32 cellular contexts compared by ENCODE assay signal in the genomic region with DNA sequence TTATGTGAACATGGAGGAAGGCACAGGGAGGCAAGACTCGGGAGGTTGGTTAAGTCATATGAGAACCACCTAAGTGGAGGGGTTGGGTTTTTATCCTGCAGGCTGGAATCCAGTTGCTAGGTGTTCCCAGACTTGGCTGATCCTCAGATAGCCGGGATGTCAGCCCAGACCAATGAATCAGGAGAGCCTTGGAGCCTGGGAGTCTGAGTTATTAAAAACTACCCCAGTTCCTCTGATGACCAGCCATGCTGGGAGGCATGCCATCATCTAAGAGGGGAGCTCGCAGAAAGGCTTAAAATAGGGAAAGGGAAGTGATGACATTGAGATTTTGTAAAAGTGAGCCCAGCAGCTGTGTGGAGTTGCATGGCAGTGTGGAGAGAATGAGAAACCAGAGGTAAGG.
"Had no signal": no experiment of that assay in that cellular context is flagged by ENCODE, and none has a peak within 500 bp of the region (broad histone marks: within the 10 kb centered on the region; RNA-seq: fewer than 3 reads in every experiment).

No MANE protein-coding gene starts in this region.

- H3K27me3 ChIP-seq: brain microvascular endothelial cell, SJCRH30 had no signal

- H3K27me3 Mint-ChIP-seq: activated CD4-positive, alpha-beta T cell treated with anti-CD3 and anti-CD28 coated beads for 36 hours; activated CD4-positive, alpha-beta T cell treated with anti-CD3 and anti-CD28 coated beads, Interleukin-2, amount 10 ng/mL, durations not matched to agents 7 days and 5 days; activated T-cell treated with anti-CD3 and anti-CD28 coated beads, Interleukin-2, amount 50 U/mL, for 24 hours; central memory CD8-positive, alpha-beta T cell had no signal

- H3K4me3 Mint-ChIP-seq: activated CD4-positive, alpha-beta T cell treated with anti-CD3 and anti-CD28 coated beads for 36 hours; activated CD4-positive, alpha-beta T cell treated with anti-CD3 and anti-CD28 coated beads, Interleukin-2, amount 10 ng/mL, durations not matched to agents 7 days and 5 days; activated CD8-positive, alpha-beta T cell treated with anti-CD3 and anti-CD28 coated beads, Interleukin-2, amount 10 ng/mL, durations not matched to agents 7 days and 5 days; activated naive CD4-positive, alpha-beta T cell treated with anti-CD3 and anti-CD28 coated beads, Interleukin-2, amount 50 U/mL, for 24 hours; activated T-cell treated with anti-CD3 and anti-CD28 coated beads, Interleukin-2, amount 50 U/mL, for 24 hours; central memory CD8-positive, alpha-beta T cell; T-helper 2 cell treated with Interferon-gamma antibody and Interleukin-4, amounts not matched to agents 5 μg/mL and 100 μg/mL, for 36 hours; WTC11 had no signal

- H3K4me3 ChIP-seq: PC-9, SJCRH30, SK-N-MC had no signal

- H3K4me1 ChIP-seq: SJCRH30 had no signal

- H2AFZ ChIP-seq: PC-9 had no signal

- H3K36me3 ChIP-seq: brain microvascular endothelial cell, SJCRH30 had no signal

- H3K9me3 ChIP-seq: SJCRH30 had no signal

- ATAC-seq: activated CD4-positive, alpha-beta T cell treated with anti-CD3 and anti-CD28 coated beads for 36 hours; activated CD4-positive, CD25-positive, alpha-beta regulatory T cell treated with anti-CD3 and anti-CD28 coated beads, Interleukin-2, amount 50 U/mL, for 24 hours; activated CD8-positive, alpha-beta T cell treated with anti-CD3 and anti-CD28 coated beads, Interleukin-2, amount 10 ng/mL, durations not matched to agents 7 days and 5 days; WTC11 had no signal

- H3K9ac ChIP-seq: KMS-11 had no signal

- H3K27ac ChIP-seq: brain microvascular endothelial cell, KMS-11, PC-9, RWPE1, SJCRH30, SK-N-MC had no signal

- DNase-seq: activated CD4-positive, alpha-beta T cell treated with anti-CD3 and anti-CD28 coated beads for 36 hours; activated CD4-positive, alpha-beta T cell treated with anti-CD3 and anti-CD28 coated beads, Interleukin-2, amount 10 ng/mL, durations not matched to agents 7 days and 5 days; activated CD4-positive, alpha-beta T cell treated with anti-CD3 and anti-CD28 coated beads, Interleukin-2, amount 50 U/mL, for 48 hours; activated CD8-positive, alpha-beta T cell treated with anti-CD3 and anti-CD28 coated beads, Interleukin-2, amount 10 ng/mL, durations not matched to agents 7 days and 5 days; activated gamma-delta T cell; activated naive CD4-positive, alpha-beta T cell treated with Interleukin-2 at 50 U/mL for 16 hours; activated T-cell treated with anti-CD3 and anti-CD28 coated beads, Interleukin-2, amount 50 U/mL, for 24 hours; anterior cingulate cortex; brain microvascular endothelial cell; NCI-H1092 treated with DMSO at 0.1 percent for 48 hours; NCI-H1417; NCI-H146; NCI-H187; NCI-H2029 treated with DMSO at 0.1 percent for 48 hours; NCI-H2107; NCI-H2171; NCI-H510A; NCI-H526; NCI-H748 treated with DMSO at 0.1 percent for 48 hours; NK-92 treated with Interleukin-12 subunit alpha and Interleukin-12 subunit beta, amount 100 ng/mL, for 24 hours; PC-9; SHP77; SJCRH30 had no signal

- H3K4me2 ChIP-seq: KMS-11, PC-9 had no signal

- H3K27ac Mint-ChIP-seq: activated CD4-positive, alpha-beta T cell treated with anti-CD3 and anti-CD28 coated beads for 36 hours; activated CD4-positive, alpha-beta T cell treated with anti-CD3 and anti-CD28 coated beads, Interleukin-2, amount 10 ng/mL, durations not matched to agents 7 days and 5 days; activated CD8-positive, alpha-beta T cell treated with anti-CD3 and anti-CD28 coated beads, Interleukin-2, amount 10 ng/mL, durations not matched to agents 7 days and 5 days; activated naive CD4-positive, alpha-beta T cell treated with anti-CD3 and anti-CD28 coated beads, Interleukin-2, amount 50 U/mL, for 24 hours; activated T-cell treated with anti-CD3 and anti-CD28 coated beads, Interleukin-2, amount 50 U/mL, for 24 hours; activated T-helper 2 cell treated with anti-CD3 and anti-CD28 coated beads, Interferon-gamma antibody, Interleukin-2, Interleukin-4, amounts not matched to agents 10 μg/mL and 5 μg/mL and 100 μg/mL, durations not matched to agents 14 hours and 24 hours and 36 hours; T-helper 2 cell treated with Interferon-gamma antibody and Interleukin-4, amounts not matched to agents 5 μg/mL and 100 μg/mL, for 36 hours; WTC11 had no signal

- H3K4me1 Mint-ChIP-seq: activated CD4-positive, alpha-beta T cell treated with anti-CD3 and anti-CD28 coated beads for 36 hours; activated CD4-positive, alpha-beta T cell treated with anti-CD3 and anti-CD28 coated beads, Interleukin-2, amount 10 ng/mL, durations not matched to agents 7 days and 5 days; activated naive CD4-positive, alpha-beta T cell treated with anti-CD3 and anti-CD28 coated beads, Interleukin-2, amount 50 U/mL, for 24 hours; central memory CD8-positive, alpha-beta T cell; WTC11 had no signal
